16 cellular contexts compared by ENCODE assay signal in the genomic region with DNA sequence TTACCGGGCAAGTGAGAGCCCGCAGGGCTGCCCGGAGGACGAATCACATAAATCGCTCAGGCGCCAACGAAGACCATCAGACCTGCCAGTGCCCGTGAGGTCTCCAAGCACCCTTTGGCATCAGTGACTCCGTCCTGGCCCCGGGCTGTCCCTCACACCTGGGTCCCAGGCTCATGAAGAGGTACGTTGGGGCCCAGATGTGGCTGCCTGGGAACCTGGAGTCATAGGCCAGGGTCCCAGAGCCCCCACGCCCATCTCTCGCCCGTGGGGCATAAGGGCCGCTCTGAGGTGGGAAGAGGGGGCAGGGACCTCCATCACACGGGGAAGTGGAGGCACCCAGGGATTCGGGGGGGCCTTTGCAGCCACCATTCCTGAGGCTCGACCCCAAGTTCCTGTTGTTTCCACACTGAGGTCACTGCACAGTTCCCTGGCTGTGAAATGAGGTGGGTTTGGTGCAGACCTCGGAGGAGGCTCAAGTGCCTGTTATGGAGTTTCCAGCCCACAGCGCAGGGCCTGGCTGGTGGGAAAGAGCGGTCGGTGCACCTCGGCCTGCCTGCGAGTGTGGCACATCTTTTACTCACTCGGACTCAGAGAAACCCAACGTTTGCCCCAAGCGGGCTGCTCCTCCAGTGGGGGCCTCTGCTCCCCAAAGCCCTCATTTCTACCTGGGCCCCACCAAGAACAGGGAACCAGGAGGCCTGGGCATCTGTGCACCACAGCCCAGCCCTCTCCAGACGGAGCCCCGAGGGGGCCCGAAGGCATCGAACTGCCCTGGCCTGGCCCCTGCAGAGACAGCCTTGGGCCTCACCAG. TPM values are rescaled to one million over a fixed set of nuclear protein-coding genes. Genes with fewer than 3 reads are reported as not detected.
DNase-seq lines count a peak whose midpoint lies in the region; ATAC-seq and TF ChIP-seq lines count a peak whose summit lies in the region.
"Had no signal": no experiment of that assay in that cellular context is flagged by ENCODE, and none has a peak within 500 bp of the region (broad histone marks: within the 10 kb centered on the region; RNA-seq: fewer than 3 reads in every experiment).

No MANE protein-coding gene starts in this region.

- no peaks in the 10 kb centered on the region for H4K20me1 ChIP-seq in neural progenitor cell (ENCODE audit: low read depth)

- no peak overlapping the region for H3K4me2 ChIP-seq in neural progenitor cell

- peak; percentile 59 for DNase-seq in natural killer cell treated with Interleukin-12 subunit alpha and Interleukin-12 subunit beta and Interleukin-15 and Interleukin-18, amount 100 ng/mL, for 72 hours (ENCODE audit: low spot score)
- DNase-seq in natural killer cell (no peak), chondrocyte (ENCODE audit: low spot score) (peak; percentile 67), neural progenitor cell (ENCODE audit: low spot score) (no peak), NCI-H1048 (lab: John Stamatoyannopoulos, UW) (no peak), left lobe of liver (ENCODE audit: low spot score) (no peak)
- DNase-seq in activated T-cell treated with anti-CD3 and anti-CD28 coated beads, Interleukin-2, amount 50 U/mL, for 48 hours = no peak
- DNase-seq: BE2C; CD8-positive, alpha-beta memory T cell; DND-41; GDM1; NCI-H146; NCI-H226; NCI-H526 treated with DMSO at 0.1 percent for 48 hours; OCI-M1 had no signal

- TF ChIP-seq CTCF in natural killer cell (IDR thresholded peaks at IDR 0.05) (no peak), chondrocyte (IDR thresholded peaks at IDR 0.05) (no peak), neural progenitor cell (IDR thresholded peaks at IDR 0.05) (no peak)

- ATAC-seq in natural killer cell treated with Interleukin-12 subunit alpha and Interleukin-12 subunit beta and Interleukin-15 and Interleukin-18, amount 100 ng/mL, for 72 hours = no peak
- no peak for ATAC-seq in natural killer cell
- no peak for ATAC-seq in left lobe of liver
- ATAC-seq: K562 had no signal

- no peaks in the 10 kb centered on the region for H3K36me3 ChIP-seq in neural progenitor cell

- H3K4me1 Mint-ChIP-seq in natural killer cell treated with Interleukin-12 subunit alpha and Interleukin-12 subunit beta and Interleukin-15 and Interleukin-18, amount 100 ng/mL, for 72 hours (ENCODE audit: low read depth in 2 of 2) = peaks cover under 1 to 5% of the 10 kb centered on the region in 2 donors
- peaks cover 0 to 8% of the 10 kb centered on the region in 2 donors for H3K4me1 Mint-ChIP-seq in natural killer cell
- peaks cover 5% of the 10 kb centered on the region for H3K4me1 Mint-ChIP-seq in chondrocyte (ENCODE audit: low read depth)
- no peaks in the 10 kb centered on the region for H3K4me1 Mint-ChIP-seq in neural progenitor cell

- intact Hi-C loops in natural killer cell (cut with micrococcal nuclease) = no loop called here

- no peaks in the 10 kb centered on the region for H3K9me3 ChIP-seq in neural progenitor cell (ENCODE audit: low read depth)
- H3K9me3 ChIP-seq: BE2C had no signal

- H3K9ac ChIP-seq in neural progenitor cell = no peak overlapping the region

- no peaks in the 10 kb centered on the region for H3K9me3 Mint-ChIP-seq in natural killer cell treated with Interleukin-12 subunit alpha and Interleukin-12 subunit beta and Interleukin-15 and Interleukin-18, amount 100 ng/mL, for 72 hours
- H3K9me3 Mint-ChIP-seq in natural killer cell (no peaks in the 10 kb centered on the region), chondrocyte (ENCODE audit: low read depth) (no peaks in the 10 kb centered on the region), neural progenitor cell (no peaks in the 10 kb centered on the region)

- H3F3A ChIP-seq in neural progenitor cell (ENCODE audit: low read depth) = no peaks in the 10 kb centered on the region

- no peaks in the 10 kb centered on the region for H3K4me1 ChIP-seq in neural progenitor cell
- H3K4me1 ChIP-seq: BE2C had no signal

- H3K27me3 ChIP-seq in neural progenitor cell = no peaks in the 10 kb centered on the region
- H3K27me3 ChIP-seq: BE2C had no signal

- no peak overlapping the region for H3K27ac Mint-ChIP-seq in natural killer cell treated with Interleukin-12 subunit alpha and Interleukin-12 subunit beta and Interleukin-15 and Interleukin-18, amount 100 ng/mL, for 72 hours
- H3K27ac Mint-ChIP-seq in natural killer cell (peak overlapping the region in 1 of 2 donors; percentile 27), chondrocyte (ENCODE audit: unreplicated experiment) (no peak overlapping the region), neural progenitor cell (peak overlapping the region; percentile 72)

- H3K27ac ChIP-seq in neural progenitor cell = no peak overlapping the region

- no peaks in the 10 kb centered on the region for H3K79me2 ChIP-seq in neural progenitor cell (ENCODE audit: low read depth)

- H3K4me3 Mint-ChIP-seq in natural killer cell treated with Interleukin-12 subunit alpha and Interleukin-12 subunit beta and Interleukin-15 and Interleukin-18, amount 100 ng/mL, for 72 hours = no peak overlapping the region
- H3K4me3 Mint-ChIP-seq in natural killer cell (no peak overlapping the region), chondrocyte (ENCODE audit: unreplicated experiment) (no peak overlapping the region), neural progenitor cell (no peak overlapping the region)

- H2AFZ ChIP-seq in neural progenitor cell (replicated peaks) = no peak overlapping the region

- peaks cover 5% of the 10 kb centered on the region for H3K36me3 Mint-ChIP-seq in natural killer cell treated with Interleukin-12 subunit alpha and Interleukin-12 subunit beta and Interleukin-15 and Interleukin-18, amount 100 ng/mL, for 72 hours
- H3K36me3 Mint-ChIP-seq in natural killer cell (no peaks in the 10 kb centered on the region), chondrocyte (ENCODE audit: low read depth) (peaks cover 13% of the 10 kb centered on the region), neural progenitor cell (peaks cover 12% of the 10 kb centered on the region)

- no peaks in the 10 kb centered on the region for H3K27me3 Mint-ChIP-seq in natural killer cell treated with Interleukin-12 subunit alpha and Interleukin-12 subunit beta and Interleukin-15 and Interleukin-18, amount 100 ng/mL, for 72 hours
- no peaks in the 10 kb centered on the region for H3K27me3 Mint-ChIP-seq in natural killer cell (ENCODE audit: low read depth in 2 of 2)
- H3K27me3 Mint-ChIP-seq in chondrocyte (ENCODE audit: low read depth) = no peaks in the 10 kb centered on the region
- H3K27me3 Mint-ChIP-seq in neural progenitor cell (ENCODE audit: insufficient read depth, low read depth) = no peaks in the 10 kb centered on the region

- no peak overlapping the region for H3K4me3 ChIP-seq in neural progenitor cell
- H3K4me3 ChIP-seq: K562 had no signal

RNA-seq across cellular contexts. Expression of gene C13orf46, which starts 35.9 kb away (rescaled TPM):
- total RNA-seq in natural killer cell treated with Interleukin-12 subunit alpha and Interleukin-12 subunit beta and Interleukin-15 and Interleukin-18, amount 100 ng/mL, for 72 hours = 1 to 10 TPM in 1 of 2 donors, under 1 TPM in 1; 0.64 to 1.4 TPM
- total RNA-seq in natural killer cell (10 to 100 TPM; 21.1 to 23.9 (median 23.5) TPM), chondrocyte (1.7 to 2.2 TPM (median 2.0 TPM) in 3 replicates), neural progenitor cell (ENCODE audit: low replicate concordance) (not detected in 2 replicates), left lobe of liver (1.1 TPM)

Comparison
In these comparisons a context has a peak if more than half of its experiments do, and no peak if none do; other contexts are left out.
1. DNase-seq: peak in natural killer cell treated with Interleukin-12 subunit alpha and Interleukin-12 subunit beta and Interleukin-15 and Interleukin-18, amount 100 ng/mL, for 72 hours (single experiment) and chondrocyte (single experiment); none in natural killer cell (single experiment), neural progenitor cell (single experiment), NCI-H1048 (single experiment), left lobe of liver (single experiment) and activated T-cell treated with anti-CD3 and anti-CD28 coated beads, Interleukin-2, amount 50 U/mL, for 48 hours (0 of 2).